Comparison of ENCODE assay signal across 1 cellular context in genomic region chr1:179876289-179876715, GRCh38.
TF ChIP-seq lines count a peak whose summit lies in the region.

No MANE protein-coding gene starts in this region.

TF ChIP-seq in K562, 482 proteins besides CTCF, POLR2A, EP300 and RAD21 (continued from another document and continues in another):
- TF ChIP-seq REST (CRISPR knock-in tag; IDR thresholded peaks at IDR 0.05; ENCODE audit: low read depth), result no peak
- no peak for TF ChIP-seq KLF13 (tag; IDR thresholded peaks at IDR 0.05; ENCODE audit: borderline replicate concordance, low read depth)
- TF ChIP-seq ZNF224 (CRISPR knock-in tag; IDR thresholded peaks at IDR 0.05), result no peak
- TF ChIP-seq TOE1 (IDR thresholded peaks at IDR 0.05; ENCODE audit: borderline replicate concordance), result no peak
- no peak for TF ChIP-seq TOE1 (CRISPR knock-in tag; IDR thresholded peaks at IDR 0.05; ENCODE audit: borderline replicate concordance, low read depth)
- TF ChIP-seq SNRNP70 (optimal IDR thresholded peaks at IDR 0.05; ENCODE audit: low read depth, low read length), result no peak
- no peak for TF ChIP-seq HNRNPLL (IDR thresholded peaks at IDR 0.05; ENCODE audit: low read depth, low read length, poor library complexity, severe bottlenecking)
- TF ChIP-seq L3MBTL2 (IDR thresholded peaks at IDR 0.05), result no peak
- no peak for TF ChIP-seq RUNX1 (IDR thresholded peaks at IDR 0.05; ENCODE audit: low read depth)
- no peak for TF ChIP-seq EWSR1 (IDR thresholded peaks at IDR 0.05; ENCODE audit: borderline replicate concordance, low read depth, partially characterized antibody)
- TF ChIP-seq ZSCAN32 (CRISPR knock-in tag; IDR thresholded peaks at IDR 0.05), result no peak
- no peak for TF ChIP-seq ZNF197 (CRISPR knock-in tag; IDR thresholded peaks at IDR 0.05; ENCODE audit: low read depth)
- TF ChIP-seq PHTF2 (CRISPR knock-in tag; IDR thresholded peaks at IDR 0.05), result no peak
- TF ChIP-seq, protein P1, sequence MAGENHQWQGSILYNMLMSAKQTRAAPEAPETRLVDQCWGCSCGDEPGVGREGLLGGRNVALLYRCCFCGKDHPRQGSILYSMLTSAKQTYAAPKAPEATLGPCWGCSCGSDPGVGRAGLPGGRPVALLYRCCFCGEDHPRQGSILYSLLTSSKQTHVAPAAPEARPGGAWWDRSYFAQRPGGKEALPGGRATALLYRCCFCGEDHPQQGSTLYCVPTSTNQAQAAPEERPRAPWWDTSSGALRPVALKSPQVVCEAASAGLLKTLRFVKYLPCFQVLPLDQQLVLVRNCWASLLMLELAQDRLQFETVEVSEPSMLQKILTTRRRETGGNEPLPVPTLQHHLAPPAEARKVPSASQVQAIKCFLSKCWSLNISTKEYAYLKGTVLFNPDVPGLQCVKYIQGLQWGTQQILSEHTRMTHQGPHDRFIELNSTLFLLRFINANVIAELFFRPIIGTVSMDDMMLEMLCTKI (IDR thresholded peaks at IDR 0.05; ENCODE audit: partially characterized antibody), result no peak
- no peak for TF ChIP-seq FIP1L1 (IDR thresholded peaks at IDR 0.05; ENCODE audit: low read depth, low read length, poor library complexity, severe bottlenecking)
- TF ChIP-seq CAMTA2 (CRISPR knock-in tag; conservative IDR thresholded peaks at IDR 0.05), result no peak
- no peak for TF ChIP-seq CHAMP1 (IDR thresholded peaks at IDR 0.05)
- TF ChIP-seq SMAD1 (IDR thresholded peaks at IDR 0.05; ENCODE audit: low read depth, low read length, partially characterized antibody), result no peak
- peak; percentile 32; the same call in 1 of the 2 replicates for TF ChIP-seq C11orf30 (IDR thresholded peaks at IDR 0.05; ENCODE audit: low read depth)
- no peak for TF ChIP-seq GABPA (tag; conservative IDR thresholded peaks at IDR 0.05; ENCODE audit: low read depth)
- TF ChIP-seq ZNF146 (CRISPR knock-in tag; IDR thresholded peaks at IDR 0.05; ENCODE audit: unreplicated experiment), result no peak
- TF ChIP-seq SMARCA5 (IDR thresholded peaks at IDR 0.05), result no peak
- no peak for TF ChIP-seq ERF (CRISPR knock-in tag; IDR thresholded peaks at IDR 0.05)
- TF ChIP-seq, protein P2, sequence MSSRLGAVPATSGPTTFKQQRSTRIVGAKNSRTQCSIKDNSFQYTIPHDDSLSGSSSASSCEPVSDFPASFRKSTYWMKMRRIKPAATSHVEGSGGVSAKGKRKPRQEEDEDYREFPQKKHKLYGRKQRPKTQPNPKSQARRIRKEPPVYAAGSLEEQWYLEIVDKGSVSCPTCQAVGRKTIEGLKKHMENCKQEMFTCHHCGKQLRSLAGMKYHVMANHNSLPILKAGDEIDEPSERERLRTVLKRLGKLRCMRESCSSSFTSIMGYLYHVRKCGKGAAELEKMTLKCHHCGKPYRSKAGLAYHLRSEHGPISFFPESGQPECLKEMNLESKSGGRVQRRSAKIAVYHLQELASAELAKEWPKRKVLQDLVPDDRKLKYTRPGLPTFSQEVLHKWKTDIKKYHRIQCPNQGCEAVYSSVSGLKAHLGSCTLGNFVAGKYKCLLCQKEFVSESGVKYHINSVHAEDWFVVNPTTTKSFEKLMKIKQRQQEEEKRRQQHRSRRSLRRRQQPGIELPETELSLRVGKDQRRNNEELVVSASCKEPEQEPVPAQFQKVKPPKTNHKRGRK (tag; IDR thresholded peaks at IDR 0.05), result no peak
- TF ChIP-seq PTRF (tag; IDR thresholded peaks at IDR 0.05), result no peak
- TF ChIP-seq, protein P3, sequence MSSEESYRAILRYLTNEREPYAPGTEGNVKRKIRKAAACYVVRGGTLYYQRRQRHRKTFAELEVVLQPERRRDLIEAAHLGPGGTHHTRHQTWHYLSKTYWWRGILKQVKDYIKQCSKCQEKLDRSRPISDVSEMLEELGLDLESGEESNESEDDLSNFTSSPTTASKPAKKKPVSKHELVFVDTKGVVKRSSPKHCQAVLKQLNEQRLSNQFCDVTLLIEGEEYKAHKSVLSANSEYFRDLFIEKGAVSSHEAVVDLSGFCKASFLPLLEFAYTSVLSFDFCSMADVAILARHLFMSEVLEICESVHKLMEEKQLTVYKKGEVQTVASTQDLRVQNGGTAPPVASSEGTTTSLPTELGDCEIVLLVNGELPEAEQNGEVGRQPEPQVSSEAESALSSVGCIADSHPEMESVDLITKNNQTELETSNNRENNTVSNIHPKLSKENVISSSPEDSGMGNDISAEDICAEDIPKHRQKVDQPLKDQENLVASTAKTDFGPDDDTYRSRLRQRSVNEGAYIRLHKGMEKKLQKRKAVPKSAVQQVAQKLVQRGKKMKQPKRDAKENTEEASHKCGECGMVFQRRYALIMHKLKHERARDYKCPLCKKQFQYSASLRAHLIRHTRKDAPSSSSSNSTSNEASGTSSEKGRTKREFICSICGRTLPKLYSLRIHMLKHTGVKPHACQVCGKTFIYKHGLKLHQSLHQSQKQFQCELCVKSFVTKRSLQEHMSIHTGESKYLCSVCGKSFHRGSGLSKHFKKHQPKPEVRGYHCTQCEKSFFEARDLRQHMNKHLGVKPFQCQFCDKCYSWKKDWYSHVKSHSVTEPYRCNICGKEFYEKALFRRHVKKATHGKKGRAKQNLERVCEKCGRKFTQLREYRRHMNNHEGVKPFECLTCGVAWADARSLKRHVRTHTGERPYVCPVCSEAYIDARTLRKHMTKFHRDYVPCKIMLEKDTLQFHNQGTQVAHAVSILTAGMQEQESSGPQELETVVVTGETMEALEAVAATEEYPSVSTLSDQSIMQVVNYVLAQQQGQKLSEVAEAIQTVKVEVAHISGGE (CRISPR knock-in tag; IDR thresholded peaks at IDR 0.05), result no peak
- TF ChIP-seq RB1 (IDR thresholded peaks at IDR 0.05; ENCODE audit: low read depth), result no peak
- TF ChIP-seq ZNF644 (tag; IDR thresholded peaks at IDR 0.05; ENCODE audit: low read depth), result no peak
- peak; percentile 89 for TF ChIP-seq SMARCE1 (IDR thresholded peaks at IDR 0.05)
- TF ChIP-seq SAFB (IDR thresholded peaks at IDR 0.05; ENCODE audit: borderline replicate concordance, low read depth, low read length), result no peak
- no peak for TF ChIP-seq ZNF311 (CRISPR knock-in tag; IDR thresholded peaks at IDR 0.05)
- TF ChIP-seq ZBTB8A (IDR thresholded peaks at IDR 0.05; ENCODE audit: partially characterized antibody), result no peak
- TF ChIP-seq TEAD2 (tag; IDR thresholded peaks at IDR 0.05), result peak; percentile 84; the same call in 1 of the 2 replicates
- no peak for TF ChIP-seq PTTG1 (tag; IDR thresholded peaks at IDR 0.05; ENCODE audit: low read depth)
- TF ChIP-seq SNIP1 (IDR thresholded peaks at IDR 0.05; ENCODE audit: low read depth), result no peak
- TF ChIP-seq SRSF3 (IDR thresholded peaks at IDR 0.05; ENCODE audit: insufficient read depth, low read length), result no peak
- TF ChIP-seq TRIM24 (IDR thresholded peaks at IDR 0.05), result no peak
- no peak for TF ChIP-seq ZNF282 (CRISPR knock-in tag; IDR thresholded peaks at IDR 0.05)
- TF ChIP-seq, protein P4, sequence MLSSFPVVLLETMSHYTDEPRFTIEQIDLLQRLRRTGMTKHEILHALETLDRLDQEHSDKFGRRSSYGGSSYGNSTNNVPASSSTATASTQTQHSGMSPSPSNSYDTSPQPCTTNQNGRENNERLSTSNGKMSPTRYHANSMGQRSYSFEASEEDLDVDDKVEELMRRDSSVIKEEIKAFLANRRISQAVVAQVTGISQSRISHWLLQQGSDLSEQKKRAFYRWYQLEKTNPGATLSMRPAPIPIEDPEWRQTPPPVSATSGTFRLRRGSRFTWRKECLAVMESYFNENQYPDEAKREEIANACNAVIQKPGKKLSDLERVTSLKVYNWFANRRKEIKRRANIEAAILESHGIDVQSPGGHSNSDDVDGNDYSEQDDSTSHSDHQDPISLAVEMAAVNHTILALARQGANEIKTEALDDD (IDR thresholded peaks at IDR 0.05), result peak; percentile 40; the same call in 1 of the 2 replicates
- no peak for TF ChIP-seq ZNF695 (CRISPR knock-in tag; IDR thresholded peaks at IDR 0.05)
- no peak for TF ChIP-seq CLOCK (CRISPR knock-in tag; IDR thresholded peaks at IDR 0.05; ENCODE audit: borderline replicate concordance)
- no peak for TF ChIP-seq ZBTB17 (CRISPR knock-in tag; IDR thresholded peaks at IDR 0.05)
- TF ChIP-seq TAF9B (IDR thresholded peaks at IDR 0.05; ENCODE audit: partially characterized antibody), result peak; percentile 47
- TF ChIP-seq SMARCC2 (IDR thresholded peaks at IDR 0.05; ENCODE audit: low read depth), result peak; percentile 79; the same call in 1 of the 2 replicates
- no peak for TF ChIP-seq RFX5 (IDR thresholded peaks at IDR 0.05; ENCODE audit: low read depth, low read length)
- TF ChIP-seq MECOM (CRISPR knock-in tag; IDR thresholded peaks at IDR 0.05), result 0 out of 2 replicates have a peak, but pooled peaks have one; percentile 7
- no peak for TF ChIP-seq RBM22 (IDR thresholded peaks at IDR 0.05; ENCODE audit: low read depth, low read length, poor library complexity, severe bottlenecking)
- no peak for TF ChIP-seq PKNOX1 (IDR thresholded peaks at IDR 0.05)
